Comparison of ENCODE assay signal across 7 cellular contexts in the genomic region with DNA sequence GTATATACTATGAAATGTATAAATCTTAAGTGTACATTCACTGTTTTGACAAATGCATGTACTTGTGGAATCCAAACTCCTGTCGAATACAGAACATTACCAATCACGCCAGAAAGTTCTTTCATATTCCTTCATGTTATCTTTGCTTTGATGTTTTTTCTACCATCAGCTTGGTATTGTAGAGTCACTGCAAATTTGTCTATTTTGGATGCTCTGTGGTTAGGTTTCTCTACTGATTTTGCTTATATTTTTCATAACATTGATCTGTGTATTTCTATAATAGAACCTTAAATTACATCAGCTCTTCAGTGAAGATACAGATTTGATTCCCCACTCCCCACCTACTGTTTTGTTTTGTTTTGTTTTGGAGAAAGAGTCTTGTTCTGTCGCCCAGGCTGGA.
"Had no signal": no experiment of that assay in that cellular context is flagged by ENCODE, and none has a peak within 500 bp of the region (broad histone marks: within the 10 kb centered on the region; RNA-seq: fewer than 3 reads in every experiment).

No MANE protein-coding gene starts in this region.

- FAIRE-seq: G401.6, GM12891, GM12892, GM18507, GM19239 had no signal

- DNase-seq: GDM1, GF-D8 had no signal
